Comparison of ENCODE assay signal across 11 cellular contexts in genomic region chr2:39697480-39697879, GRCh38. TPM values are rescaled to one million over a fixed set of nuclear protein-coding genes. Genes with fewer than 3 reads are reported as not detected.
DNase-seq lines count a peak whose midpoint lies in the region; ATAC-seq and TF ChIP-seq lines count a peak whose summit lies in the region.
"Had no signal": no experiment of that assay in that cellular context is flagged by ENCODE, and none has a peak within 500 bp of the region (broad histone marks: within the 10 kb centered on the region; RNA-seq: fewer than 3 reads in every experiment).

No MANE protein-coding gene starts in this region.

- intact Hi-C loops in mammary epithelial cell (cut with micrococcal nuclease) (loop anchor here (1.0 to 5.0 kb wide), 4 partner anchors 104 to 319 kb away; partner anchors contain the start of gene MAP4K3), breast epithelium (cut with DNase I; ENCODE audit: low total_unique reads) (no loop called here), dorsolateral prefrontal cortex (cut with DNase I) (loop anchor here (5.0 to 10.0 kb wide), 2 partner anchors 105 to 183 kb away; no protein-coding TSS in a partner anchor), aorta (cut with DNase I) (loop anchor here (5.0 to 10.0 kb wide), 3 partner anchors 103 to 185 kb away; no protein-coding TSS in a partner anchor)

- no peak overlapping the region for H3K9ac ChIP-seq in mammary epithelial cell (ENCODE audit: insufficient read depth, low read length)

- no peaks in the 10 kb centered on the region for H3K36me3 ChIP-seq in mammary epithelial cell (ENCODE audit: insufficient read depth, low read length)
- H3K36me3 ChIP-seq in breast epithelium: no peaks in the 10 kb centered on the region
- no peaks in the 10 kb centered on the region for H3K36me3 ChIP-seq in aorta (ENCODE audit: control insufficient read depth in 1 of 2, insufficient read depth in 2 of 2, low read length in 1 of 2)

- H3K79me2 ChIP-seq in mammary epithelial cell (ENCODE audit: insufficient read depth, low read length): no peaks in the 10 kb centered on the region

- CTCF ChIA-PET in mammary epithelial cell (lab: Charles Lee; ENCODE audit: low non-redundant PET): interaction anchor here (0.7 kb wide), 1 partner anchor 173 kb away, joined by 3 read pairs; no protein-coding TSS in a partner anchor

- ATAC-seq in aorta (ENCODE audit: low FRiP score) (peak; percentile 33), HG03108 (IDR thresholded peaks at IDR 0.05; ENCODE audit: unreplicated experiment) (no peak)

- H3K4me2 ChIP-seq in mammary epithelial cell (ENCODE audit: insufficient read depth, low read depth, low read length): no peak overlapping the region

- H3K4me1 ChIP-seq in mammary epithelial cell (ENCODE audit: insufficient read depth, low read length): peaks cover 7% of the 10 kb centered on the region
- no peaks in the 10 kb centered on the region for H3K4me1 ChIP-seq in breast epithelium
- no peaks in the 10 kb centered on the region for H3K4me1 ChIP-seq in aorta (ENCODE audit: control insufficient read depth in 1 of 2, insufficient read depth in 2 of 2, low read length in 2 of 2)

- dilution Hi-C loops in mammary epithelial cell (cut with HindIII; ENCODE audit: low sequenced_read_pairs): no loop called here

- no peak for DNase-seq in mammary epithelial cell
- no peak for DNase-seq in breast epithelium (ENCODE audit: low spot score in 2 of 2)
- DNase-seq in dorsolateral prefrontal cortex: peak in 3 of 10 donors; percentile 53 to 95 (median 53)
- peak; percentile 35 for DNase-seq in midbrain (lab: John Stamatoyannopoulos, UW)
- peak; percentile 61 to 76 for DNase-seq in aorta
- DNase-seq in HuH-7.5 (ENCODE audit: low spot score): no peak
- DNase-seq in GM13977 (ENCODE audit: low spot score): no peak
- DNase-seq: activated naive CD4-positive, alpha-beta T cell treated with anti-CD3 and anti-CD28 coated beads for 36 hours; Calu3; erythroblast had no signal

- H3K27me3 ChIP-seq in mammary epithelial cell (ENCODE audit: insufficient read depth, low read length) (no peaks in the 10 kb centered on the region), breast epithelium (no peaks in the 10 kb centered on the region), dorsolateral prefrontal cortex (no peaks in the 10 kb centered on the region), aorta (ENCODE audit: control insufficient read depth in 1 of 2, insufficient read depth in 2 of 2, low read length in 1 of 2) (no peaks in the 10 kb centered on the region)

- H3K9me3 ChIP-seq in mammary epithelial cell (replicated peaks; ENCODE audit: insufficient read depth, low read length) (peaks cover 4% of the 10 kb centered on the region), breast epithelium (peaks cover 0 to 20% of the 10 kb centered on the region in 2 donors), aorta (ENCODE audit: control insufficient read depth, low read length) (peaks cover 1% of the 10 kb centered on the region)

- H3K4me3 ChIP-seq in mammary epithelial cell (replicated peaks in 1 of 3; ENCODE audit: insufficient read depth in 1 of 3, low read depth in 2 of 3, low read length in 3 of 3) (no peak overlapping the region), breast epithelium (no peak overlapping the region), dorsolateral prefrontal cortex (peak overlapping the region in 8 of 59 donors; percentile 0 to 25 (median 10)), aorta (ENCODE audit: low read length in 2 of 2) (no peak overlapping the region)

- peak overlapping the region; percentile 63 for H2AFZ ChIP-seq in mammary epithelial cell (ENCODE audit: low read depth, low read length)

- BruUV-seq in mammary epithelial cell (replicated peaks; lab: Mats Ljungman, UMichigan): no TSS peak

- no peaks in the 10 kb centered on the region for H4K20me1 ChIP-seq in mammary epithelial cell (ENCODE audit: insufficient read depth, low read length)

- H3K27ac ChIP-seq in mammary epithelial cell (ENCODE audit: insufficient read depth, low read depth, low read length) (no peak overlapping the region), breast epithelium (peak overlapping the region in 1 of 2 donors; percentile 26), dorsolateral prefrontal cortex (peak overlapping the region in 54 of 59 donors; percentile 1 to 95 (median 65)), aorta (ENCODE audit: low read depth in 1 of 2, low read length in 2 of 2) (peak overlapping the region; percentile 1 to 78)

- in situ Hi-C loops in mammary epithelial cell (cut with MboI; ENCODE audit: low sequenced_read_pairs in 2 of 2): no loop called here
- in situ Hi-C loops in GM13977 (cut with MboI; ENCODE audit: low pct_unique_long_range_greater_than_20kb, low sequenced_read_pairs, unreplicated experiment): no loop called here

- TF ChIP-seq POLR2A in breast epithelium (IDR thresholded peaks at IDR 0.05): no peak

- no peak for TF ChIP-seq CTCF in mammary epithelial cell (conservative IDR thresholded peaks at IDR 0.05 in 1 of 2, IDR thresholded peaks at IDR 0.05 in 1 of 2; ENCODE audit: extremely low read depth in 1 of 2, insufficient read depth in 1 of 2, low read depth in 1 of 2, low read length in 2 of 2)
- TF ChIP-seq CTCF in breast epithelium (IDR thresholded peaks at IDR 0.05): no peak
- TF ChIP-seq CTCF in dorsolateral prefrontal cortex (IDR thresholded peaks at IDR 0.05 in 54 of 56, conservative IDR thresholded peaks at IDR 0.05 in 2 of 56; ENCODE audit: low read depth in 1 of 56, partially characterized antibody in 56 of 56): no peak
- TF ChIP-seq CTCF in GM13977 (IDR thresholded peaks at IDR 0.05; ENCODE audit: extremely low read depth, insufficient read depth, missing control alignments): no peak

- WGBS in mammary epithelial cell (ENCODE audit: low coverage, missing lambda C conversion rate): 0% methylated on average over 2 of the region's 2 CpGs
- WGBS in aorta, 2 donors: 0 to 8% methylated on average over 2 of the region's 2 CpGs

RNA-seq across cellular contexts. Expression of gene TMEM178A, which starts 31.8 kb away (rescaled TPM):
- total RNA-seq in mammary epithelial cell: 1 to 10 TPM in 1 of 2 donors, under 1 TPM in 1; 0.19 to 1.5 TPM
- polyA plus RNA-seq in mammary epithelial cell: 0.17 TPM
- polyA minus RNA-seq in mammary epithelial cell: not detected
- 1 to 10 TPM; 1.9 to 9.4 (median 3.6) TPM for total RNA-seq in breast epithelium
- total RNA-seq in dorsolateral prefrontal cortex: 100 to 1,000 TPM in 19 of 120 experiments, 10 to 100 TPM in 101; 41.1 to 132 (median 86.4) TPM
- total RNA-seq in aorta: 1 to 10 TPM; 2.0 to 5.0 TPM
- 1 to 10 TPM; 4.4 to 9.5 TPM for polyA plus RNA-seq in aorta

Comparison
In these comparisons a context has a peak if more than half of its experiments do, and no peak if none do; other contexts are left out.
1. DNase-seq: peak in midbrain (single experiment) and aorta (2 of 2); none in mammary epithelial cell (single experiment), breast epithelium (0 of 2), HuH-7.5 (single experiment) and GM13977 (single experiment).
2. RNA of gene TMEM178A, which starts 31.8 kb away (total RNA-seq): 41.1 to 132 TPM in dorsolateral prefrontal cortex; 2.0 to 5.0 TPM in aorta, 1.9 to 9.4 TPM in breast epithelium and 0.19 to 1.5 TPM in mammary epithelial cell; every median in the first group is over 4 times any median in the second.